ENCODE assay signal across 39 cellular contexts in the genomic region with DNA sequence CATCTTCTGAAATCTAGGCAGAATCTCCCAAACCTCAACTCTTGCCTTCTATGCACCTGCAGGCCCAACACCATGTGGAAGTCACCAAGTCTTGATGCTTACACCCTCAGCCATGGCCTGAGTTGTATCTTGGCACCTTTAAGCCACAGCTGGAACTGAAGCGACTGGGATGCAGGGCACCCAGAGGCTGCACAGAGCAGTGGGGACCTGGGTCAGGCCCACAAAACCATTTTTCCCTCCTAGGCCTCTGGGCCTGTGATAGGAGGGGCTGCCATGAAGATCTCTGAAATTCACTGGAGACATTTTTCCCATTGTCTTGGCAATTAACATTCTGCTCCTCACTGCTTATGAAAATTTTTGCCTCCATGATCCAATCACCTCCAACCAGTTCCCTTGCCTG.
"Had no signal": no experiment of that assay in that cellular context is flagged by ENCODE, and none has a peak within 500 bp of the region (broad histone marks: within the 10 kb centered on the region; RNA-seq: fewer than 3 reads in every experiment).

No MANE protein-coding gene starts in this region.

- DNase-seq: activated effector memory CD4-positive, alpha-beta T cell treated with anti-CD3 and anti-CD28 coated beads, Interleukin-2, amount 50 U/mL, for 16 hours; activated effector memory CD4-positive, alpha-beta T cell treated with Interleukin-2 at 50 U/mL for 16 hours; activated gamma-delta T cell; activated gamma-delta T cell treated with Interleukin-2 at 50 U/mL for 16 hours; activated naive CD4-positive, alpha-beta T cell; activated naive CD4-positive, alpha-beta T cell treated with anti-CD3 and anti-CD28 coated beads for 36 hours; activated naive CD4-positive, alpha-beta T cell treated with anti-CD3 and anti-CD28 coated beads, Interleukin-2, amount 10 ng/mL, durations not matched to agents 7 days and 5 days; activated naive CD4-positive, alpha-beta T cell treated with anti-CD3 and anti-CD28 coated beads, Interleukin-2, amount 50 U/mL, for 16 hours; activated naive CD4-positive, alpha-beta T cell treated with Interleukin-2 at 50 U/mL for 16 hours; activated naive CD8-positive, alpha-beta T cell treated with anti-CD3 and anti-CD28 coated beads for 36 hours; activated naive CD8-positive, alpha-beta T cell treated with anti-CD3 and anti-CD28 coated beads, Interleukin-2, amount 10 ng/mL, durations not matched to agents 7 days and 5 days; activated naive CD8-positive, alpha-beta T cell treated with anti-CD3 and anti-CD28 coated beads, Interleukin-2, amount 50 U/mL, for 24 hours; activated T-cell treated with anti-CD3 and anti-CD28 coated beads, Interleukin-2, amount 50 U/mL, for 1 hour; activated T-cell treated with anti-CD3 and anti-CD28 coated beads, Interleukin-2, amount 50 U/mL, for 24 hours; activated T-cell treated with anti-CD3 and anti-CD28 coated beads, Interleukin-2, amount 50 U/mL, for 4 hours; activated T-cell treated with anti-CD3 and anti-CD28 coated beads, Interleukin-2, amount 50 U/mL, for 48 hours; activated T-cell treated with anti-CD3 and anti-CD28 coated beads, Interleukin-2, amount 50 U/mL, for 72 hours; adrenal gland; amniotic stem cell; amygdala; anterior cingulate cortex; aorta; body of pancreas; brain microvascular endothelial cell; caudate nucleus; central memory CD4-positive, alpha-beta T cell; cerebellar nuclear complex had no signal

- H3K36me3 Mint-ChIP-seq: activated naive CD4-positive, alpha-beta T cell treated with anti-CD3 and anti-CD28 coated beads, Interleukin-2, amount 10 ng/mL, durations not matched to agents 7 days and 5 days; activated naive CD4-positive, alpha-beta T cell treated with anti-CD3 and anti-CD28 coated beads, Interleukin-2, amount 50 U/mL, for 24 hours; activated naive CD8-positive, alpha-beta T cell; activated naive CD8-positive, alpha-beta T cell treated with anti-CD3 and anti-CD28 coated beads for 36 hours; activated naive CD8-positive, alpha-beta T cell treated with anti-CD3 and anti-CD28 coated beads, Interleukin-2, amount 10 ng/mL, durations not matched to agents 7 days and 5 days; brain had no signal

- H3K4me1 ChIP-seq: adrenal gland, ascending aorta, body of pancreas, breast epithelium had no signal

- H3K36me3 ChIP-seq: adrenal gland, ascending aorta, brain microvascular endothelial cell, breast epithelium, cardiac muscle cell had no signal

- H3K9me3 ChIP-seq: adrenal gland had no signal

- H3K4me1 Mint-ChIP-seq: activated naive CD4-positive, alpha-beta T cell treated with anti-CD3 and anti-CD28 coated beads, Interleukin-2, amount 10 ng/mL, durations not matched to agents 7 days and 5 days; activated naive CD4-positive, alpha-beta T cell treated with anti-CD3 and anti-CD28 coated beads, Interleukin-2, amount 50 U/mL, for 24 hours; activated naive CD8-positive, alpha-beta T cell treated with anti-CD3 and anti-CD28 coated beads for 36 hours; activated naive CD8-positive, alpha-beta T cell treated with anti-CD3 and anti-CD28 coated beads, Interleukin-2, amount 10 ng/mL, durations not matched to agents 7 days and 5 days; activated naive CD8-positive, alpha-beta T cell treated with anti-CD3 and anti-CD28 coated beads, Interleukin-2, amount 50 U/mL, for 24 hours; activated T-helper 17 cell treated with anti-CD3 and anti-CD28 coated beads, Interleukin-2, amount 50 U/mL, for 72 hours; brain; central memory CD8-positive, alpha-beta T cell had no signal

- H3K27ac Mint-ChIP-seq: activated naive CD4-positive, alpha-beta T cell treated with anti-CD3 and anti-CD28 coated beads for 36 hours; activated naive CD4-positive, alpha-beta T cell treated with anti-CD3 and anti-CD28 coated beads, Interleukin-2, amount 10 ng/mL, durations not matched to agents 7 days and 5 days; activated naive CD4-positive, alpha-beta T cell treated with anti-CD3 and anti-CD28 coated beads, Interleukin-2, amount 50 U/mL, for 24 hours; activated naive CD4-positive, alpha-beta T cell treated with anti-CD3 and anti-CD28 coated beads, Interleukin-2, amount 50 U/mL, for 72 hours; activated naive CD8-positive, alpha-beta T cell; activated naive CD8-positive, alpha-beta T cell treated with anti-CD3 and anti-CD28 coated beads for 36 hours; activated naive CD8-positive, alpha-beta T cell treated with anti-CD3 and anti-CD28 coated beads, Interleukin-2, amount 10 ng/mL, durations not matched to agents 7 days and 5 days; activated naive CD8-positive, alpha-beta T cell treated with anti-CD3 and anti-CD28 coated beads, Interleukin-2, amount 50 U/mL, for 24 hours; activated T-cell treated with anti-CD3 and anti-CD28 coated beads, Interleukin-2, amount 50 U/mL, for 24 hours; activated T-cell treated with anti-CD3 and anti-CD28 coated beads, Interleukin-2, amount 50 U/mL, for 72 hours; activated T-helper 17 cell treated with anti-CD3 and anti-CD28 coated beads, Interleukin-2, amount 50 U/mL, for 72 hours; activated T-helper 2 cell treated with anti-CD3 and anti-CD28 coated beads, Interferon-gamma antibody, Interleukin-2, Interleukin-4, amounts not matched to agents 10 μg/mL and 5 μg/mL and 100 μg/mL, durations not matched to agents 14 hours and 24 hours and 36 hours; brain had no signal

- H3K27me3 Mint-ChIP-seq: activated naive CD4-positive, alpha-beta T cell treated with anti-CD3 and anti-CD28 coated beads, Interleukin-2, amount 10 ng/mL, durations not matched to agents 7 days and 5 days; activated naive CD4-positive, alpha-beta T cell treated with anti-CD3 and anti-CD28 coated beads, Interleukin-2, amount 50 U/mL, for 24 hours; activated naive CD8-positive, alpha-beta T cell; activated naive CD8-positive, alpha-beta T cell treated with anti-CD3 and anti-CD28 coated beads for 36 hours; activated naive CD8-positive, alpha-beta T cell treated with anti-CD3 and anti-CD28 coated beads, Interleukin-2, amount 10 ng/mL, durations not matched to agents 7 days and 5 days; activated naive CD8-positive, alpha-beta T cell treated with anti-CD3 and anti-CD28 coated beads, Interleukin-2, amount 50 U/mL, for 24 hours; activated T-cell treated with anti-CD3 and anti-CD28 coated beads, Interleukin-2, amount 50 U/mL, for 24 hours; activated T-helper 17 cell treated with anti-CD3 and anti-CD28 coated beads, Interleukin-2, amount 50 U/mL, for 72 hours; brain; central memory CD8-positive, alpha-beta T cell had no signal

- FAIRE-seq: astrocyte, bronchial epithelial cell had no signal

- H3K4me3 ChIP-seq: adrenal gland, ascending aorta, body of pancreas, breast epithelium, cardiac muscle cell had no signal

- H3K4me3 Mint-ChIP-seq: activated naive CD4-positive, alpha-beta T cell treated with anti-CD3 and anti-CD28 coated beads for 36 hours; activated naive CD4-positive, alpha-beta T cell treated with anti-CD3 and anti-CD28 coated beads, Interleukin-2, amount 10 ng/mL, durations not matched to agents 7 days and 5 days; activated naive CD4-positive, alpha-beta T cell treated with anti-CD3 and anti-CD28 coated beads, Interleukin-2, amount 50 U/mL, for 24 hours; activated naive CD8-positive, alpha-beta T cell; activated naive CD8-positive, alpha-beta T cell treated with anti-CD3 and anti-CD28 coated beads for 36 hours; activated naive CD8-positive, alpha-beta T cell treated with anti-CD3 and anti-CD28 coated beads, Interleukin-2, amount 10 ng/mL, durations not matched to agents 7 days and 5 days; activated naive CD8-positive, alpha-beta T cell treated with anti-CD3 and anti-CD28 coated beads, Interleukin-2, amount 50 U/mL, for 24 hours; activated T-cell treated with anti-CD3 and anti-CD28 coated beads, Interleukin-2, amount 50 U/mL, for 24 hours; activated T-cell treated with anti-CD3 and anti-CD28 coated beads, Interleukin-2, amount 50 U/mL, for 4 hours; activated T-cell treated with anti-CD3 and anti-CD28 coated beads, Interleukin-2, amount 50 U/mL, for 72 hours; activated T-helper 17 cell treated with anti-CD3 and anti-CD28 coated beads, Interleukin-2, amount 50 U/mL, for 72 hours; brain; central memory CD8-positive, alpha-beta T cell had no signal

- H3K27ac ChIP-seq: adrenal gland, ascending aorta, body of pancreas, brain microvascular endothelial cell, breast epithelium, cardiac muscle cell had no signal
